8 cellular contexts compared by ENCODE assay signal in genomic region chr1:55430717-55431116, GRCh38.
DNase-seq lines count a peak whose midpoint lies in the region; ATAC-seq, FAIRE-seq and TF ChIP-seq lines count a peak whose summit lies in the region.
"Not testable (repeated sequence)": the region's sequence is repeated elsewhere in the genome, so short reads cannot be mapped to it uniquely, and the experiment has no call there.

No MANE protein-coding gene starts in this region.

- POLR2A ChIA-PET in Panc1 (lab: Charles Lee) = not testable (repeated sequence)

- H3K4me1 Mint-ChIP-seq in HFFc6 (ENCODE audit: low read depth) (peaks cover 65% of the 10 kb centered on the region), astrocyte (ENCODE audit: low read depth, unreplicated experiment) (peaks cover 21% of the 10 kb centered on the region)

- H3K36me3 Mint-ChIP-seq in HFFc6 (ENCODE audit: low read depth) = peaks cover 35% of the 10 kb centered on the region
- not testable (repeated sequence) for H3K36me3 Mint-ChIP-seq in astrocyte (ENCODE audit: low read depth, unreplicated experiment)

- H3K36me3 ChIP-seq in Panc1 (ENCODE audit: control insufficient read depth, insufficient read depth, low read length); astrocyte (ENCODE audit: insufficient read depth, low read length); osteoblast (ENCODE audit: insufficient read depth, low read length); tibial artery: not testable (repeated sequence)

- H3K79me2 ChIP-seq in astrocyte (ENCODE audit: insufficient read depth, low read length); osteoblast (ENCODE audit: insufficient read depth, low read length): not testable (repeated sequence)

- CTCF ChIA-PET in Panc1 (lab: Charles Lee) = not testable (repeated sequence)

- ATAC-seq in Panc1 = not testable (repeated sequence)

- not testable (repeated sequence) for H3K4me3 Mint-ChIP-seq in HFFc6; astrocyte (ENCODE audit: unreplicated experiment)

- not testable (repeated sequence) for TF ChIP-seq CTCF in AG10803 (conservative IDR thresholded peaks at IDR 0.05; ENCODE audit: low read length); HFFc6 (IDR thresholded peaks at IDR 0.05); Panc1 (IDR thresholded peaks at IDR 0.05); astrocyte (IDR thresholded peaks at IDR 0.05; ENCODE audit: insufficient read depth, low read depth, low read length); osteoblast (IDR thresholded peaks at IDR 0.05; ENCODE audit: extremely low read depth, low read depth, low read length); tibial artery (IDR thresholded peaks at IDR 0.05)

- in situ Hi-C loops in Panc1 (cut with HindIII; ENCODE audit: low pct_unique_long_range_greater_than_20kb, low sequenced_read_pairs) = not testable (repeated sequence)

- peak overlapping the region; percentile 92 for H3K27ac Mint-ChIP-seq in HFFc6
- not testable (repeated sequence) for H3K27ac Mint-ChIP-seq in astrocyte (ENCODE audit: unreplicated experiment)

- H3K9me3 Mint-ChIP-seq in HFFc6 = peaks cover 16% of the 10 kb centered on the region
- H3K9me3 Mint-ChIP-seq in astrocyte (ENCODE audit: unreplicated experiment) = not testable (repeated sequence)

- not testable (repeated sequence) for H4K20me1 ChIP-seq in astrocyte (ENCODE audit: insufficient read depth, low read length); osteoblast (ENCODE audit: insufficient read depth, low read length)

- intact Hi-C loops in Panc1 (cut with micrococcal nuclease; ENCODE audit: unreplicated experiment); tibial artery (cut with DNase I; ENCODE audit: low total_unique reads): not testable (repeated sequence)

- DNase-seq in AG10803 (ENCODE audit: low read depth) = peak; percentile 19
- DNase-seq in HFFc6; Panc1 (ENCODE audit: low read depth, low spot score); astrocyte (ENCODE audit: low read depth); osteoblast (ENCODE audit: insufficient read length, low spot score, missing footprints); tibial artery: not testable (repeated sequence)
- peak; percentile 45 for DNase-seq in fibroblast of gingiva (ENCODE audit: low read depth)
- peak; percentile 18 for DNase-seq in iris pigment epithelial cell (ENCODE audit: low read depth)

- not testable (repeated sequence) for H3K27me3 Mint-ChIP-seq in HFFc6 (ENCODE audit: insufficient read depth); astrocyte (ENCODE audit: low read depth, unreplicated experiment)

- H3K27ac ChIP-seq in Panc1 (ENCODE audit: low read length) (peak overlapping the region; percentile 93), astrocyte (ENCODE audit: low read depth, low read length) (peak overlapping the region; percentile 83), osteoblast (ENCODE audit: low read depth, low read length) (peak overlapping the region; percentile 92), tibial artery (peak overlapping the region; percentile 61 to 65)

- not testable (repeated sequence) for FAIRE-seq in astrocyte (lab: Jason Lieb, UNC)

- not testable (repeated sequence) for H2AFZ ChIP-seq in astrocyte (ENCODE audit: low read depth, low read length)
- H2AFZ ChIP-seq in osteoblast (ENCODE audit: low read length) = peak overlapping the region; percentile 45

- H3K4me1 ChIP-seq in Panc1 (ENCODE audit: control insufficient read depth, insufficient read depth, low read length) (peaks cover 21% of the 10 kb centered on the region), astrocyte (ENCODE audit: insufficient read depth, low read length) (peaks cover 30% of the 10 kb centered on the region), osteoblast (ENCODE audit: insufficient read depth, low read length) (peaks cover 28% of the 10 kb centered on the region), tibial artery (peaks cover 0 to 51% (median 28%) of the 10 kb centered on the region in 4 donors)

- H3K4me2 ChIP-seq in astrocyte (ENCODE audit: low read length); osteoblast (ENCODE audit: insufficient read depth, low read length): not testable (repeated sequence)

- BruUV-seq in Panc1 (replicated peaks; lab: Mats Ljungman, UMichigan) = not testable (repeated sequence)

- not testable (repeated sequence) for H3K9ac ChIP-seq in astrocyte (ENCODE audit: low read length)

- not testable (repeated sequence) for H3K9me3 ChIP-seq in Panc1 (ENCODE audit: control insufficient read depth, insufficient read depth, low read depth, low read length); astrocyte (ENCODE audit: insufficient read depth, low read depth, low read length); osteoblast (ENCODE audit: low read depth, low read length); tibial artery

- not testable (repeated sequence) for H3K4me3 ChIP-seq in AG10803 (ENCODE audit: low read length); Panc1 (ENCODE audit: low read depth in 2 of 2, low read length in 2 of 2); astrocyte (ENCODE audit: insufficient read depth, low read depth, low read length); osteoblast (ENCODE audit: insufficient read depth, low read length); tibial artery

- H3K27me3 ChIP-seq in Panc1 (ENCODE audit: control insufficient read depth, insufficient read depth, low read length); astrocyte (ENCODE audit: insufficient read depth, low read length); osteoblast (ENCODE audit: insufficient read depth, low read length); tibial artery: not testable (repeated sequence)
